12 cellular contexts compared by ENCODE assay signal in the genomic region with DNA sequence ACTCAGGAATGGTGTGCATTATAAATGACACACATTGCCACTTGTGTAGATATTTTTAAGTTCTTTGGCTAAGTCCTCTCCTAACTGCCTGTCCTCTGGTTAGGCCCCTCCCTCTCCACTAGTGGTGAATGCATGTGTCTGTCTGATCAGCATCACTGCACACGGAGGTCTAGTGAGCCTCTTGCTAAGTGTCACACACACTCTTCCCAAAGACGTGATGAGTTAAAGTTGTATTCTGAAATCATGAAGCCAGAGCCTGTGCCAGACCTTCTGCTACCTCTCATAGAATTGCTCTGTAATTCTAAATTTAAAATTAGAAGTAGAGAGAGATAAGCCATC.
DNase-seq lines count a peak whose midpoint lies in the region; ATAC-seq and TF ChIP-seq lines count a peak whose summit lies in the region.
"Had no signal": no experiment of that assay in that cellular context is flagged by ENCODE, and none has a peak within 500 bp of the region (broad histone marks: within the 10 kb centered on the region; RNA-seq: fewer than 3 reads in every experiment).

No MANE protein-coding gene starts in this region.

- H3K9me3 ChIP-seq in parathyroid adenoma (ENCODE audit: control insufficient read depth, low read length) = no peaks in the 10 kb centered on the region

- peaks cover 53% of the 10 kb centered on the region for H3K4me1 ChIP-seq in parathyroid adenoma

- TF ChIP-seq CTCF in parathyroid adenoma (IDR thresholded peaks at IDR 0.05) = no peak

- peaks cover 26% of the 10 kb centered on the region for H3K79me2 ChIP-seq in parathyroid adenoma

- DNase-seq in NCI-H1694 (lab: John Stamatoyannopoulos, UW) (no peak), NK-92 (lab: John Stamatoyannopoulos, UW; ENCODE audit: unreplicated experiment) (no peak), activated gamma-delta T cell (lab: John Stamatoyannopoulos, UW) (no peak)
- DNase-seq: activated CD4-positive, CD25-positive, alpha-beta regulatory T cell treated with anti-CD3 and anti-CD28 coated beads, Interleukin-2, amount 50 U/mL, for 72 hours; foreskin keratinocyte; naive thymus-derived CD8-positive, alpha-beta T cell; OCI-M1; stimulated activated CD4-positive, alpha-beta T cell treated with anti-CD3 and anti-CD28 coated beads, Interleukin-4, amount 100 ng/mL, for 1 hour had no signal

- H2AFZ ChIP-seq in parathyroid adenoma = no peak overlapping the region

- H3K27me3 ChIP-seq in parathyroid adenoma (ENCODE audit: control insufficient read depth, insufficient read depth, low read length) = no peaks in the 10 kb centered on the region
- H3K27me3 ChIP-seq: foreskin keratinocyte had no signal

- H3K9ac ChIP-seq in parathyroid adenoma = no peak overlapping the region

- peaks cover 4% of the 10 kb centered on the region for H3K36me3 ChIP-seq in parathyroid adenoma (ENCODE audit: control insufficient read depth, insufficient read depth, low read length)

- peak overlapping the region; percentile 89 for H3K27ac ChIP-seq in parathyroid adenoma
- H3K27ac ChIP-seq: foreskin keratinocyte had no signal

- ATAC-seq in GM18909 (IDR thresholded peaks at IDR 0.05; ENCODE audit: poor library complexity, unreplicated experiment) = peak; percentile 94
- ATAC-seq in GM21786 (IDR thresholded peaks at IDR 0.05; ENCODE audit: unreplicated experiment) = peak; percentile 98
- peak; percentile 91 for ATAC-seq in HG03565 (IDR thresholded peaks at IDR 0.05; ENCODE audit: unreplicated experiment)
- ATAC-seq: foreskin keratinocyte; naive thymus-derived CD8-positive, alpha-beta T cell had no signal

- H3K4me2 ChIP-seq in parathyroid adenoma (ENCODE audit: low read length) = no peak overlapping the region

- no peak overlapping the region for H3K4me3 ChIP-seq in parathyroid adenoma (ENCODE audit: low read depth, low read length)
